ENCODE assay signal across 32 cellular contexts in the genomic region with DNA sequence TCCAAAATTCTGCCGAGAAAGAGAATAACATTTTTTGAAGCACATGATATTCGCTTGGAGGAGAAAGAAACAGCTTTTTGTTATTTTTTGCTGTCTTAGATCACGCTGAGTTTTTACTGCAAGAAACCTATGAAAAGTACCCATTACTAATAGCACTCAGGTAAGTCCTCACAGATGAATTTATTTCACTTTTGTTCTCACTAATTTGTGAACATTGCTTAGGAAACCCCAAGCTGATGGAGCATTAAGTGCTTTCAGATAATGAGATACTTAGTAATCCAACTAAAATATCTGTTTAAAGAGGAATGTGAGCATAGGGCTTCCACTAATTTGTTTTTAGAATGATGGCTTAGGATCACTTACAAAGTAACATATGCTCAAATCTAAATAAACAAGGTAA.
"Had no signal": no experiment of that assay in that cellular context is flagged by ENCODE, and none has a peak within 500 bp of the region (broad histone marks: within the 10 kb centered on the region; RNA-seq: fewer than 3 reads in every experiment).

No MANE protein-coding gene starts in this region.

- H3K4me1 ChIP-seq: breast epithelium had no signal

- H3K4me3 ChIP-seq: body of pancreas, breast epithelium, PC-9 had no signal

- H3K27ac ChIP-seq: body of pancreas, breast epithelium, PC-9, RWPE1, WERI-Rb-1 had no signal

- ATAC-seq: activated CD8-positive, alpha-beta T cell treated with anti-CD3 and anti-CD28 coated beads for 36 hours; body of pancreas; Right ventricle myocardium inferior; SK-N-SH treated with all-trans-retinoic acid at 6 μM for 48 hours; T-cell; T-helper 17 cell had no signal

- H2AFZ ChIP-seq: PC-9 had no signal

- DNase-seq: activated CD4-positive, alpha-beta T cell treated with anti-CD3 and anti-CD28 coated beads for 1 hour; activated CD4-positive, alpha-beta T cell treated with anti-CD3 and anti-CD28 coated beads, Interleukin-2, amount 10 ng/mL, durations not matched to agents 24 days and 14 days; activated CD4-positive, alpha-beta T cell treated with anti-CD3 and anti-CD28 coated beads, Interleukin-2, amount 50 U/mL, for 4 hours; activated CD4-positive, CD25-positive, alpha-beta regulatory T cell; activated CD8-positive, alpha-beta T cell treated with anti-CD3 and anti-CD28 coated beads for 36 hours; activated gamma-delta T cell; activated naive CD4-positive, alpha-beta T cell treated with Interleukin-2 at 50 U/mL for 16 hours; activated naive CD8-positive, alpha-beta T cell treated with anti-CD3 and anti-CD28 coated beads, Interleukin-2, amount 10 ng/mL, durations not matched to agents 7 days and 5 days; activated T-cell treated with anti-CD3 and anti-CD28 coated beads, Interleukin-2, amount 50 U/mL, for 1 hour; amygdala; body of pancreas; NCI-H1105; NCI-H1417 treated with DMSO at 0.1 percent for 48 hours; NCI-H187 treated with DMSO at 0.1 percent for 48 hours; NCI-H2081; NCI-H2171 treated with DMSO at 0.1 percent for 48 hours; NCI-H2227 treated with DMSO at 0.1 percent for 48 hours; NCI-H446; NCI-H526 treated with DMSO at 0.1 percent for 48 hours; NK-92 treated with Interleukin-12 subunit alpha and Interleukin-12 subunit beta, amount 100 ng/mL, for 24 hours; PC-9; SIG-M5; T-cell; T-helper 17 cell; T-helper 9 cell; WERI-Rb-1 had no signal

- H3K4me2 ChIP-seq: PC-9 had no signal

- FAIRE-seq: astrocyte, RCC 7860 had no signal

- H3K9me3 ChIP-seq: body of pancreas, breast epithelium had no signal

- H3K36me3 ChIP-seq: breast epithelium, WERI-Rb-1 had no signal

- H3K27me3 ChIP-seq: body of pancreas, breast epithelium had no signal
